ENCODE assay signal across 29 cellular contexts in genomic region chr1:117708323-117709288, GRCh38.
DNase-seq lines count a peak whose midpoint lies in the region; ATAC-seq, FAIRE-seq and TF ChIP-seq lines count a peak whose summit lies in the region.
"Had no signal": no experiment of that assay in that cellular context is flagged by ENCODE, and none has a peak within 500 bp of the region (broad histone marks: within the 10 kb centered on the region; RNA-seq: fewer than 3 reads in every experiment).

No MANE protein-coding gene starts in this region.

- H3K9me3 Mint-ChIP-seq in WTC11: peaks cover 13% of the 10 kb centered on the region
- peaks cover 7% of the 10 kb centered on the region for H3K9me3 Mint-ChIP-seq in neural progenitor cell
- no peaks in the 10 kb centered on the region for H3K9me3 Mint-ChIP-seq in glutamatergic neuron (ENCODE audit: unreplicated experiment)
- H3K9me3 Mint-ChIP-seq: CD8-positive, alpha-beta T cell; effector memory CD8-positive, alpha-beta T cell; T-cell had no signal

- H3K36me3 ChIP-seq in H7 (replicated peaks; ENCODE audit: control insufficient read depth, insufficient read depth, low read length) (no peaks in the 10 kb centered on the region), hepatocyte (replicated peaks; ENCODE audit: insufficient read depth, low read depth) (no peaks in the 10 kb centered on the region), neural progenitor cell (no peaks in the 10 kb centered on the region), pancreas (no peaks in the 10 kb centered on the region)
- H3K36me3 ChIP-seq: cardiac muscle cell, esophagus muscularis mucosa, gastrocnemius medialis, SJSA1 had no signal

- H3K36me3 Mint-ChIP-seq in WTC11: peaks cover 8% of the 10 kb centered on the region
- no peaks in the 10 kb centered on the region for H3K36me3 Mint-ChIP-seq in neural progenitor cell
- no peaks in the 10 kb centered on the region for H3K36me3 Mint-ChIP-seq in glutamatergic neuron (ENCODE audit: unreplicated experiment)
- H3K36me3 Mint-ChIP-seq: CD8-positive, alpha-beta T cell had no signal

- no peak for FAIRE-seq in pancreas (lab: Jason Lieb, UNC)
- FAIRE-seq: small intestine had no signal

- DNase-seq in H7: peak; percentile 52
- peak; percentile 63 for DNase-seq in WTC11 (ENCODE audit: low spot score)
- DNase-seq in hepatocyte (ENCODE audit: low spot score): no peak
- DNase-seq in neural progenitor cell (ENCODE audit: low spot score): peak; percentile 56
- DNase-seq in pancreas: no peak
- DNase-seq in glutamatergic neuron: no peak
- DNase-seq in NCI-H774 (lab: John Stamatoyannopoulos, UW): no peak
- DNase-seq in NCI-H2171 treated with DMSO at 0.1 percent for 48 hours (lab: John Stamatoyannopoulos, UW): no peak
- DNase-seq: activated CD4-positive, alpha-beta T cell treated with anti-CD3 and anti-CD28 coated beads, Interleukin-2, amount 50 U/mL, for 48 hours; activated CD8-positive, alpha-beta memory T cell treated with anti-CD3 and anti-CD28 coated beads, Interleukin-2, amount 50 U/mL, for 48 hours; activated naive CD4-positive, alpha-beta T cell treated with anti-CD3 and anti-CD28 coated beads, Interleukin-2, amount 50 U/mL, for 16 hours; CD8-positive, alpha-beta T cell; cortex of kidney; DMS 273 treated with DMSO at 0.1 percent for 48 hours; effector memory CD8-positive, alpha-beta T cell; gastrocnemius medialis; HCEC 1CT; KG1; MM.1S; NCI-H1417 treated with DMSO at 0.1 percent for 48 hours; NCI-H2081 treated with DMSO at 0.1 percent for 48 hours; NCI-H748 treated with DMSO at 0.1 percent for 48 hours; small intestine; stimulated activated CD8-positive, alpha-beta memory T cell treated with anti-CD3 and anti-CD28 coated beads, Interleukin-4, amount 100 ng/mL, for 48 hours; T-cell; trophoblast cell had no signal

- no peaks in the 10 kb centered on the region for H3K79me2 ChIP-seq in hepatocyte
- H3K79me2 ChIP-seq in neural progenitor cell (ENCODE audit: low read depth): no peaks in the 10 kb centered on the region

- H3K9me3 ChIP-seq in hepatocyte (ENCODE audit: low read depth) (no peaks in the 10 kb centered on the region), neural progenitor cell (ENCODE audit: low read depth) (no peaks in the 10 kb centered on the region), pancreas (no peaks in the 10 kb centered on the region)
- H3K9me3 ChIP-seq: esophagus muscularis mucosa, gastrocnemius medialis, SJSA1 had no signal

- H3F3A ChIP-seq in neural progenitor cell (ENCODE audit: low read depth): no peaks in the 10 kb centered on the region

- H3K27ac ChIP-seq in hepatocyte (peak overlapping the region; percentile 58), neural progenitor cell (no peak overlapping the region), pancreas (no peak overlapping the region)
- H3K27ac ChIP-seq: cardiac muscle cell, esophagus muscularis mucosa, gastrocnemius medialis, SJSA1 had no signal

- POLR2A ChIA-PET in WTC11 (lab: Charles Lee): no interaction called here

- H3K27me3 Mint-ChIP-seq in WTC11 (ENCODE audit: low read depth) (peaks cover 7% of the 10 kb centered on the region), neural progenitor cell (ENCODE audit: insufficient read depth, low read depth) (peaks cover 2% of the 10 kb centered on the region), glutamatergic neuron (ENCODE audit: unreplicated experiment) (no peaks in the 10 kb centered on the region)

- no peak overlapping the region for H3K4me2 ChIP-seq in hepatocyte
- peak overlapping the region; percentile 32 for H3K4me2 ChIP-seq in neural progenitor cell

- H3K4me1 ChIP-seq in hepatocyte (ENCODE audit: insufficient read depth) (no peaks in the 10 kb centered on the region), neural progenitor cell (peaks cover 14% of the 10 kb centered on the region), pancreas (peaks cover 0 to 6% (median 0%) of the 10 kb centered on the region in 3 donors)
- H3K4me1 ChIP-seq: esophagus muscularis mucosa had no signal

- H2AFZ ChIP-seq in hepatocyte (no peak overlapping the region), neural progenitor cell (replicated peaks) (no peak overlapping the region)

- CTCF ChIA-PET in WTC11 (lab: Charles Lee): interaction anchor here (0.6 to 3.8 kb wide), 6 partner anchors 43 to 174 kb away, joined by 3 to 36 read pairs (median 4); no protein-coding TSS in a partner anchor

- peak; percentile 80 for ATAC-seq in WTC11
- ATAC-seq in pancreas: no peak
- ATAC-seq: CD8-positive, alpha-beta T cell; effector memory CD8-positive, alpha-beta T cell; gastrocnemius medialis; T-cell had no signal

- H4K20me1 ChIP-seq in hepatocyte (ENCODE audit: insufficient read depth, poor library complexity, severe bottlenecking): no peaks in the 10 kb centered on the region
- H4K20me1 ChIP-seq in neural progenitor cell (ENCODE audit: low read depth): no peaks in the 10 kb centered on the region

- H3K4me3 Mint-ChIP-seq in WTC11 (no peak overlapping the region), neural progenitor cell (no peak overlapping the region), glutamatergic neuron (ENCODE audit: unreplicated experiment) (no peak overlapping the region)
- H3K4me3 Mint-ChIP-seq: CD8-positive, alpha-beta T cell; effector memory CD8-positive, alpha-beta T cell; T-cell had no signal

- H3K27me3 ChIP-seq in H7 (ENCODE audit: control insufficient read depth, insufficient read depth, low read length) (no peaks in the 10 kb centered on the region; the same call in 1 of the 2 replicates), hepatocyte (no peaks in the 10 kb centered on the region), neural progenitor cell (no peaks in the 10 kb centered on the region), pancreas (no peaks in the 10 kb centered on the region)
- H3K27me3 ChIP-seq: cardiac muscle cell, esophagus muscularis mucosa, gastrocnemius medialis, SJSA1 had no signal

- H3K4me3 ChIP-seq in H7 (ENCODE audit: insufficient read depth, low read depth, low read length) (no peak overlapping the region), hepatocyte (no peak overlapping the region), neural progenitor cell (no peak overlapping the region), pancreas (no peak overlapping the region)
- H3K4me3 ChIP-seq: cardiac muscle cell, esophagus muscularis mucosa, gastrocnemius medialis, SJSA1 had no signal

- intact Hi-C loops in pancreas (cut with DNase I): no loop called here

- H3K9ac ChIP-seq in neural progenitor cell: no peak overlapping the region

- peaks cover 27% of the 10 kb centered on the region for H3K4me1 Mint-ChIP-seq in WTC11
- peaks cover 14% of the 10 kb centered on the region for H3K4me1 Mint-ChIP-seq in neural progenitor cell
- peaks cover 2% of the 10 kb centered on the region for H3K4me1 Mint-ChIP-seq in glutamatergic neuron (ENCODE audit: low read depth, unreplicated experiment)
- H3K4me1 Mint-ChIP-seq: T-cell had no signal

- 76% methylated on average over 15 of the region's 15 CpGs for WGBS in hepatocyte (ENCODE audit: low lambda C conversion rate, missing lambda C conversion rate)
- 84 to 87% methylated on average over 15 of the region's 15 CpGs for WGBS in pancreas, 2 donors

- H3K27ac Mint-ChIP-seq in WTC11 (no peak overlapping the region), neural progenitor cell (no peak overlapping the region), glutamatergic neuron (ENCODE audit: unreplicated experiment) (no peak overlapping the region)
- H3K27ac Mint-ChIP-seq: CD8-positive, alpha-beta T cell; effector memory CD8-positive, alpha-beta T cell; T-cell had no signal

- TF ChIP-seq CTCF in WTC11 (IDR thresholded peaks at IDR 0.05): no peak
- TF ChIP-seq CTCF in hepatocyte (IDR thresholded peaks at IDR 0.05; ENCODE audit: poor library complexity): no peak
- no peak for TF ChIP-seq CTCF in neural progenitor cell (IDR thresholded peaks at IDR 0.05)
- TF ChIP-seq CTCF in pancreas (IDR thresholded peaks at IDR 0.05): no peak
- TF ChIP-seq CTCF in glutamatergic neuron (IDR thresholded peaks at IDR 0.05; ENCODE audit: partially characterized antibody, unreplicated experiment): no peak

- H3K9me2 ChIP-seq in hepatocyte (replicated peaks; ENCODE audit: insufficient read depth): no peaks in the 10 kb centered on the region

TF ChIP-seq in WTC11, 78 proteins besides CTCF, POLR2A, EP300 and RAD21 (continues in another document):
- TF ChIP-seq, protein P1, sequence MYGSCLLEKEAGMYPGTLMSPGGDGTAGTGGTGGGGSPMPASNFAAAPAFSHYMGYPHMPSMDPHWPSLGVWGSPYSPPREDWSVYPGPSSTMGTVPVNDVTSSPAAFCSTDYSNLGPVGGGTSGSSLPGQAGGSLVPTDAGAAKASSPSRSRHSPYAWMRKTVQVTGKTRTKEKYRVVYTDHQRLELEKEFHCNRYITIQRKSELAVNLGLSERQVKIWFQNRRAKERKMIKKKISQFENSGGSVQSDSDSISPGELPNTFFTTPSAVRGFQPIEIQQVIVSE (CRISPR knock-in tag; IDR thresholded peaks at IDR 0.05; ENCODE audit: borderline replicate concordance): no peak
- TF ChIP-seq, protein P2, sequence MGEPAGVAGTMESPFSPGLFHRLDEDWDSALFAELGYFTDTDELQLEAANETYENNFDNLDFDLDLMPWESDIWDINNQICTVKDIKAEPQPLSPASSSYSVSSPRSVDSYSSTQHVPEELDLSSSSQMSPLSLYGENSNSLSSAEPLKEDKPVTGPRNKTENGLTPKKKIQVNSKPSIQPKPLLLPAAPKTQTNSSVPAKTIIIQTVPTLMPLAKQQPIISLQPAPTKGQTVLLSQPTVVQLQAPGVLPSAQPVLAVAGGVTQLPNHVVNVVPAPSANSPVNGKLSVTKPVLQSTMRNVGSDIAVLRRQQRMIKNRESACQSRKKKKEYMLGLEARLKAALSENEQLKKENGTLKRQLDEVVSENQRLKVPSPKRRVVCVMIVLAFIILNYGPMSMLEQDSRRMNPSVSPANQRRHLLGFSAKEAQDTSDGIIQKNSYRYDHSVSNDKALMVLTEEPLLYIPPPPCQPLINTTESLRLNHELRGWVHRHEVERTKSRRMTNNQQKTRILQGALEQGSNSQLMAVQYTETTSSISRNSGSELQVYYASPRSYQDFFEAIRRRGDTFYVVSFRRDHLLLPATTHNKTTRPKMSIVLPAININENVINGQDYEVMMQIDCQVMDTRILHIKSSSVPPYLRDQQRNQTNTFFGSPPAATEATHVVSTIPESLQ (CRISPR knock-in tag; IDR thresholded peaks at IDR 0.05): no peak
- TF ChIP-seq SMAD4 (CRISPR knock-in tag; IDR thresholded peaks at IDR 0.05) (no peak), PRRX2 (CRISPR knock-in tag; IDR thresholded peaks at IDR 0.05) (no peak), ZSCAN18 (CRISPR knock-in tag; IDR thresholded peaks at IDR 0.05) (no peak)

Comparison
In these comparisons a context has a peak if more than half of its experiments do, and no peak if none do; other contexts are left out.
1. DNase-seq: peak in H7 (single experiment), WTC11 (single experiment) and neural progenitor cell (single experiment); none in hepatocyte (single experiment), pancreas (0 of 6), glutamatergic neuron (single experiment), NCI-H774 (single experiment) and NCI-H2171 treated with DMSO at 0.1 percent for 48 hours (single experiment).